In the genomic region with DNA sequence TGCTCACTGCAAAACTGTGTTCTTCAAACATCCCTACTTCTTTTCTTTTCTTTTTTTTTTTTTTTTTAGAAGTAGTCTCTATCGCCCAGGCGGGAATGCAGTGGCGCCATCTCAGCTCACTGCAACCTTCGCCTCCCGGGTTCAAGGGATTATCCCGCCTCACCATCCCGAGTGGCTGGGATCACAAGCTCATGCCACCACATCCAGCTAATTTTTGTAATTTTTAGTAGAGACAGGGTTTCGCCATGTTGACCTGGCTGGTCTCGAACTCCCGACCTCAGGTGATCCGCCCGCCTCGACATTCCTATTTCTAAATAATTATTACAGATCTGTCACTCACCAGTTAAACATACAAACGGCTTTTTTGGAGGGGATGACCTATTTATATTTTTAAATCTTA, we compare ENCODE assay signal across 8 cellular contexts. TPM values are rescaled to one million over a fixed set of nuclear protein-coding genes. Genes with fewer than 3 reads are reported as not detected.
DNase-seq lines count a peak whose midpoint lies in the region; ATAC-seq, FAIRE-seq and TF ChIP-seq lines count a peak whose summit lies in the region.

No MANE protein-coding gene starts in this region.

- no peaks in the 10 kb centered on the region for H3K9me3 Mint-ChIP-seq in central memory CD8-positive, alpha-beta T cell

- H3K36me3 ChIP-seq in HUES64 (ENCODE audit: insufficient read depth, low read length): peaks cover 9% of the 10 kb centered on the region; the same call in 1 of the 2 replicates
- peaks cover 10% of the 10 kb centered on the region for H3K36me3 ChIP-seq in muscle layer of colon (ENCODE audit: insufficient read depth, low read length)

- no peak for TF ChIP-seq EP300 in A549 (IDR thresholded peaks at IDR 0.05)

- ATAC-seq in A549: no peak
- ATAC-seq in central memory CD8-positive, alpha-beta T cell (replicated peaks; ENCODE audit: extremely low read depth, poor library complexity, severe bottlenecking): no peak
- ATAC-seq in esophagus mucosa: no peak
- ATAC-seq in HG03175 (IDR thresholded peaks at IDR 0.05; ENCODE audit: unreplicated experiment): no peak

- peak overlapping the region; percentile 88 for H3K4me3 Mint-ChIP-seq in central memory CD8-positive, alpha-beta T cell

- peaks cover 35% of the 10 kb centered on the region for H3K36me3 Mint-ChIP-seq in central memory CD8-positive, alpha-beta T cell (ENCODE audit: insufficient read depth)

- H3K27me3 Mint-ChIP-seq in central memory CD8-positive, alpha-beta T cell: no peaks in the 10 kb centered on the region

- no peak for TF ChIP-seq POLR2A in A549 (IDR thresholded peaks at IDR 0.05; ENCODE audit: low read length)

- H3K27ac Mint-ChIP-seq in central memory CD8-positive, alpha-beta T cell (ENCODE audit: low read depth): peak overlapping the region; percentile 98

- peaks cover 73% of the 10 kb centered on the region for H3K4me1 Mint-ChIP-seq in central memory CD8-positive, alpha-beta T cell

- H3K9ac ChIP-seq in HUES64 (ENCODE audit: low read depth, low read length) (no peak overlapping the region; the same call in 1 of the 2 replicates), muscle layer of colon (ENCODE audit: low read length) (peak overlapping the region; percentile 98)

- 36% methylated on average over 14 of the region's 14 CpGs for WGBS in A549 (ENCODE audit: missing lambda C conversion rate)
- WGBS in HUES64: 75% methylated on average over 13 of the region's 14 CpGs

- CTCF ChIA-PET in A549 (lab: Yijun Ruan, JAX): interaction anchor here (0.7 to 15.6 kb wide), 8 partner anchors 9 to 475 kb away, joined by 3 to 293 read pairs (median 6); no protein-coding TSS in a partner anchor

- TF ChIP-seq CTCF in A549 (IDR thresholded peaks at IDR 0.05): no peak

- peak overlapping the region; percentile 81 for H3K4me3 ChIP-seq in A549
- H3K4me3 ChIP-seq in HUES64 (ENCODE audit: low read length): peak overlapping the region; percentile 81
- H3K4me3 ChIP-seq in muscle layer of colon (ENCODE audit: low read depth in 1 of 2, low read length in 2 of 2): peak overlapping the region; percentile 95 to 100

- H3K27ac ChIP-seq in A549 (peak overlapping the region; percentile 90 to 99), HUES64 (ENCODE audit: low read depth, low read length) (no peak overlapping the region), muscle layer of colon (ENCODE audit: low read depth, low read length) (peak overlapping the region; percentile 99)

- no peak for FAIRE-seq in A549 (lab: Jason Lieb, UNC)

- H3K4me1 ChIP-seq in A549: peaks cover 15% of the 10 kb centered on the region
- peaks cover 4% of the 10 kb centered on the region for H3K4me1 ChIP-seq in HUES64 (ENCODE audit: insufficient read depth, low read length)
- peaks cover 46% of the 10 kb centered on the region for H3K4me1 ChIP-seq in muscle layer of colon (ENCODE audit: insufficient read depth, low read length)

- DNase-seq in A549 (ENCODE audit: low read depth in 1 of 2, low spot score in 1 of 2) (no peak), COLO668 (lab: John Stamatoyannopoulos, UW; ENCODE audit: unreplicated experiment) (no peak), AML-193 (lab: John Stamatoyannopoulos, UW) (no peak)
- no peak for DNase-seq in central memory CD8-positive, alpha-beta T cell (ENCODE audit: low spot score in 2 of 2)

- TF ChIP-seq RAD21 in A549 (conservative IDR thresholded peaks at IDR 0.05 in 1 of 2, IDR thresholded peaks at IDR 0.05 in 1 of 2): no peak

- H3K9me3 ChIP-seq in A549: no peaks in the 10 kb centered on the region
- H3K9me3 ChIP-seq in HUES64 (ENCODE audit: insufficient read depth, low read depth, low read length): no peaks in the 10 kb centered on the region
- no peaks in the 10 kb centered on the region for H3K9me3 ChIP-seq in muscle layer of colon (ENCODE audit: low read length)

- no peaks in the 10 kb centered on the region for H3K27me3 ChIP-seq in HUES64 (ENCODE audit: insufficient read depth, low read length)
- no peaks in the 10 kb centered on the region for H3K27me3 ChIP-seq in muscle layer of colon (ENCODE audit: control insufficient read depth in 1 of 2, insufficient read depth in 2 of 2, low read length in 2 of 2)

- H3K4me2 ChIP-seq in A549: peak overlapping the region; percentile 91

- POLR2A ChIA-PET in A549 (lab: Yijun Ruan, JAX): interaction anchor here (1.1 kb wide), 1 partner anchor 99 kb away, joined by 3 read pairs; no protein-coding TSS in a partner anchor

TF ChIP-seq in A549, 52 proteins besides CTCF, POLR2A, EP300 and RAD21:
- no peak for TF ChIP-seq CBX8 (IDR thresholded peaks at IDR 0.05)
- TF ChIP-seq HOXB5 (CRISPR knock-in tag; IDR thresholded peaks at IDR 0.05): no peak
- 0 out of 2 replicates have a peak, but pooled peaks have one; percentile 14 for TF ChIP-seq JUNB (IDR thresholded peaks at IDR 0.05)

RNA-seq across cellular contexts. Expression of a gene that starts 1.0 kb away (rescaled TPM):
- polyA plus RNA-seq in A549 (2011; rRNA removed): 185 and 210 TPM in 2 replicates
- 152 and 203 TPM in 2 replicates for polyA plus RNA-seq in A549 (2012; cell fraction: cytosol; rRNA removed)
- 129 and 138 TPM in 2 replicates for polyA plus RNA-seq in A549 (2012; cell fraction: nucleus; rRNA removed)
- polyA plus RNA-seq in A549 (2017; fragmentation: RNase III; extraction: RNeasy Plus Mini Kit Qiagen cat#74134 plus additional on column Dnase treatment): 388 to 426 TPM (median 424 TPM) in 3 replicates
- polyA minus RNA-seq in A549 (2011; rRNA and poly(A)+ RNA removed): 81.0 and 92.3 TPM in 2 replicates
- polyA plus RNA-seq in HUES64 (2013, experiment 1 of 2): 132 TPM
- 153 TPM for polyA plus RNA-seq in HUES64 (2013, experiment 2 of 2)
- 126 TPM for total RNA-seq in esophagus mucosa

RNA-seq across cellular contexts. Expression of a gene that starts 11.4 kb away (rescaled TPM):
- polyA plus RNA-seq in A549 (2011; rRNA removed): 0.16 TPM in 1 of 2 replicates, not detected in the other
- polyA plus RNA-seq in A549 (2012; cell fraction: cytosol; rRNA removed): 0.01 TPM in 1 of 2 replicates, not detected in the other
- 0.02 and 0.05 TPM in 2 replicates for polyA plus RNA-seq in A549 (2012; cell fraction: nucleus; rRNA removed)
- 0.03 to 0.04 TPM in 2 of 3 replicates, not detected in the other for polyA plus RNA-seq in A549 (2017; fragmentation: RNase III; extraction: RNeasy Plus Mini Kit Qiagen cat#74134 plus additional on column Dnase treatment)
- polyA minus RNA-seq in A549 (2011; rRNA and poly(A)+ RNA removed): not detected in 2 replicates
- 2.0 TPM for polyA plus RNA-seq in HUES64 (2013, experiment 1 of 2)
- 2.3 TPM for polyA plus RNA-seq in HUES64 (2013, experiment 2 of 2)
- 3.7 TPM for total RNA-seq in esophagus mucosa

RNA-seq across cellular contexts. Expression of a gene that starts 15.6 kb away (rescaled TPM):
- not detected in 2 replicates for polyA plus RNA-seq in A549 (2011; rRNA removed)
- not detected in 2 replicates for polyA plus RNA-seq in A549 (2012; cell fraction: cytosol; rRNA removed)
- 0.02 TPM in 1 of 2 replicates, not detected in the other for polyA plus RNA-seq in A549 (2012; cell fraction: nucleus; rRNA removed)
- polyA plus RNA-seq in A549 (2017; fragmentation: RNase III; extraction: RNeasy Plus Mini Kit Qiagen cat#74134 plus additional on column Dnase treatment): not detected in 3 replicates
- not detected in 2 replicates for polyA minus RNA-seq in A549 (2011; rRNA and poly(A)+ RNA removed)
- polyA plus RNA-seq in HUES64 (2013, experiment 1 of 2): 0.40 TPM
- 0.82 TPM for polyA plus RNA-seq in HUES64 (2013, experiment 2 of 2)
- 16.9 TPM for total RNA-seq in esophagus mucosa

RNA-seq across cellular contexts. Expression of a gene that starts 24.4 kb away (rescaled TPM):
- 6.2 and 8.0 TPM in 2 replicates for polyA plus RNA-seq in A549 (2011; rRNA removed)
- 7.9 and 11.7 TPM in 2 replicates for polyA plus RNA-seq in A549 (2012; cell fraction: cytosol; rRNA removed)
- polyA plus RNA-seq in A549 (2012; cell fraction: nucleus; rRNA removed): 16.2 and 19.5 TPM in 2 replicates
- polyA plus RNA-seq in A549 (2017; fragmentation: RNase III; extraction: RNeasy Plus Mini Kit Qiagen cat#74134 plus additional on column Dnase treatment): 6.2 to 10.9 TPM (median 10.4 TPM) in 3 replicates
- 8.2 and 8.4 TPM in 2 replicates for polyA minus RNA-seq in A549 (2011; rRNA and poly(A)+ RNA removed)
- 3.4 TPM for polyA plus RNA-seq in HUES64 (2013, experiment 1 of 2)
- polyA plus RNA-seq in HUES64 (2013, experiment 2 of 2): 4.9 TPM
- total RNA-seq in esophagus mucosa: 11.8 TPM

RNA-seq across cellular contexts. Expression of a gene that starts 32.5 kb away (rescaled TPM):
- polyA plus RNA-seq in A549 (2011; rRNA removed): not detected in 2 replicates
- polyA plus RNA-seq in A549 (2012; cell fraction: cytosol; rRNA removed): not detected in 2 replicates
- polyA plus RNA-seq in A549 (2012; cell fraction: nucleus; rRNA removed): 0.08 TPM in 1 of 2 replicates, not detected in the other
- not detected in 3 replicates for polyA plus RNA-seq in A549 (2017; fragmentation: RNase III; extraction: RNeasy Plus Mini Kit Qiagen cat#74134 plus additional on column Dnase treatment)
- polyA minus RNA-seq in A549 (2011; rRNA and poly(A)+ RNA removed): not detected in 2 replicates
- polyA plus RNA-seq in HUES64 (2013, experiment 1 of 2): 1.0 TPM
- polyA plus RNA-seq in HUES64 (2013, experiment 2 of 2): 0.76 TPM
- total RNA-seq in esophagus mucosa: 0.60 TPM
